9 cellular contexts compared by ENCODE assay signal in genomic region chr19:52691215-52691610, GRCh38. TPM values are rescaled to one million over a fixed set of nuclear protein-coding genes. Genes with fewer than 3 reads are reported as not detected.
DNase-seq lines count a peak whose midpoint lies in the region; ATAC-seq and TF ChIP-seq lines count a peak whose summit lies in the region.
"Had no signal": no experiment of that assay in that cellular context is flagged by ENCODE, and none has a peak within 500 bp of the region (broad histone marks: within the 10 kb centered on the region; RNA-seq: fewer than 3 reads in every experiment).

No MANE protein-coding gene starts in this region.

- 51% methylated on average over 15 of the region's 15 CpGs for WGBS in esophagus muscularis mucosa
- 56% methylated on average over 15 of the region's 15 CpGs for WGBS in prostate gland

- no peaks in the 10 kb centered on the region for H3K9me3 ChIP-seq in DND-41 (ENCODE audit: insufficient read depth, low read length, severe bottlenecking)
- H3K9me3 ChIP-seq in SU-DHL-6 (ENCODE audit: insufficient read depth, low read length) = no peaks in the 10 kb centered on the region
- H3K9me3 ChIP-seq in esophagus muscularis mucosa = no peaks in the 10 kb centered on the region
- no peaks in the 10 kb centered on the region for H3K9me3 ChIP-seq in prostate gland

- H3K27me3 ChIP-seq in DND-41 (ENCODE audit: insufficient read depth, low read length, poor library complexity) (no peaks in the 10 kb centered on the region), SU-DHL-6 (ENCODE audit: low read length) (no peaks in the 10 kb centered on the region), esophagus muscularis mucosa (no peaks in the 10 kb centered on the region), prostate gland (replicated peaks; ENCODE audit: insufficient read depth) (no peaks in the 10 kb centered on the region)

- TF ChIP-seq CTCF in DND-41 (IDR thresholded peaks at IDR 0.05; ENCODE audit: borderline replicate concordance, extremely low read depth, low read length, poor library complexity, severe bottlenecking) (no peak), SU-DHL-6 (IDR thresholded peaks at IDR 0.05; ENCODE audit: insufficient read depth, low read length, poor library complexity, severe bottlenecking) (no peak), esophagus muscularis mucosa (IDR thresholded peaks at IDR 0.05) (no peak), prostate gland (IDR thresholded peaks at IDR 0.05) (no peak)

- H3K4me2 ChIP-seq in DND-41 (ENCODE audit: insufficient read depth, low read length) (peak overlapping the region; percentile 74), SU-DHL-6 (ENCODE audit: low read depth, low read length, poor library complexity, severe bottlenecking) (peak overlapping the region; percentile 85)

- in situ Hi-C loops in ACHN (cut with HindIII; ENCODE audit: low pct_ligation_motif_present, low pct_unique_long_range_greater_than_20kb, low sequenced_read_pairs) = no loop called here

- H4K20me1 ChIP-seq in DND-41 (ENCODE audit: insufficient read depth, low read length) = peaks cover 11% of the 10 kb centered on the region; the same call in 1 of the 2 replicates
- no peaks in the 10 kb centered on the region for H4K20me1 ChIP-seq in SU-DHL-6 (ENCODE audit: low read depth, low read length)

- peaks cover 14% of the 10 kb centered on the region; the same call in 1 of the 2 replicates for H3F3A ChIP-seq in SU-DHL-6 (ENCODE audit: insufficient read depth)

- H3K4me1 ChIP-seq in DND-41 (ENCODE audit: insufficient read depth, low read length) (peaks cover 43% of the 10 kb centered on the region), esophagus muscularis mucosa (peaks cover 12 to 43% (median 35%) of the 10 kb centered on the region in 4 donors), prostate gland (replicated peaks) (no peaks in the 10 kb centered on the region)

- intact Hi-C loops in esophagus muscularis mucosa (cut with DNase I) (loop anchor here (2.0 to 5.0 kb wide), 3 partner anchors 41 to 164 kb away; partner anchors contain the start of genes ZNF808 and ZNF83), prostate gland (cut with DNase I) (loop anchor here (2.0 to 5.0 kb wide), 3 partner anchors 44 to 89 kb away; partner anchors contain the start of genes ZNF611 and ZNF83)

- TF ChIP-seq EP300 in esophagus muscularis mucosa (IDR thresholded peaks at IDR 0.05) = no peak

- H3K36me3 ChIP-seq in DND-41 (ENCODE audit: insufficient read depth, low read length) (peaks cover 4% of the 10 kb centered on the region; the same call in 1 of the 2 replicates), SU-DHL-6 (ENCODE audit: low read length) (no peaks in the 10 kb centered on the region), esophagus muscularis mucosa (no peaks in the 10 kb centered on the region), prostate gland (no peaks in the 10 kb centered on the region)

- ATAC-seq in DND-41 (ENCODE audit: insufficient read depth, low read depth) (no peak), HG03442 (IDR thresholded peaks at IDR 0.05; ENCODE audit: unreplicated experiment) (no peak)

- H3K9me2 ChIP-seq in SU-DHL-6 (replicated peaks; ENCODE audit: insufficient read depth, low read length) = no peaks in the 10 kb centered on the region

- H2AFZ ChIP-seq in DND-41 (ENCODE audit: low read depth, low read length) (peak overlapping the region; percentile 89), SU-DHL-6 (ENCODE audit: low read depth, low read length, severe bottlenecking) (peak overlapping the region; percentile 85)

- DNase-seq in DND-41 (no peak), esophagus muscularis mucosa (ENCODE audit: extremely low spot score) (no peak), prostate gland (ENCODE audit: low spot score) (no peak), NCI-H526 (lab: John Stamatoyannopoulos, UW) (no peak), T1000 (lab: John Stamatoyannopoulos, UW) (no peak), ACHN (no peak)
- DNase-seq: NCI-H774 had no signal

- H3K4me3 ChIP-seq in DND-41 (ENCODE audit: low read depth in 1 of 2, low read length in 2 of 2) = peak overlapping the region in 1 of 2 experiments; percentile 60; a peak in 2 of 4 replicates
- no peak overlapping the region for H3K4me3 ChIP-seq in SU-DHL-6 (ENCODE audit: insufficient read depth, low read length, poor library complexity, severe bottlenecking)
- peak overlapping the region; percentile 64 to 82 (median 68) for H3K4me3 ChIP-seq in esophagus muscularis mucosa
- peak overlapping the region; percentile 40 to 53 for H3K4me3 ChIP-seq in prostate gland

- no peak for TF ChIP-seq POLR2A in esophagus muscularis mucosa (IDR thresholded peaks at IDR 0.05; ENCODE audit: low read depth)
- TF ChIP-seq POLR2A in prostate gland (IDR thresholded peaks at IDR 0.05) = no peak

- H3K79me2 ChIP-seq in DND-41 (ENCODE audit: insufficient read depth, low read length) = peaks cover 37% of the 10 kb centered on the region
- peaks cover 36% of the 10 kb centered on the region for H3K79me2 ChIP-seq in SU-DHL-6 (ENCODE audit: insufficient read depth, low read length)

- H3K9ac ChIP-seq in DND-41 (ENCODE audit: low read depth, low read length) = peak overlapping the region; percentile 61
- H3K9ac ChIP-seq in SU-DHL-6 (ENCODE audit: low read length) = peak overlapping the region; percentile 96

- peak overlapping the region; percentile 95 for H3K27ac ChIP-seq in DND-41 (ENCODE audit: low read length)
- no peak overlapping the region for H3K27ac ChIP-seq in SU-DHL-6 (ENCODE audit: low read depth, low read length)
- peak overlapping the region; percentile 85 to 94 (median 93) for H3K27ac ChIP-seq in esophagus muscularis mucosa (replicated peaks in 1 of 4)
- H3K27ac ChIP-seq in prostate gland = peak overlapping the region; percentile 92 to 93

RNA-seq across cellular contexts. Expression of gene ZNF611, which starts 43.6 kb away (rescaled TPM):
- total RNA-seq in esophagus muscularis mucosa (1 to 10 TPM; 7.3 to 9.6 (median 7.6) TPM), prostate gland (10 to 100 TPM; 12.0 to 15.3 TPM)

RNA-seq across cellular contexts. Expression of gene ZNF83, which starts 53.1 kb away (rescaled TPM):
- total RNA-seq in esophagus muscularis mucosa (10 to 100 TPM; 29.7 to 55.6 (median 34.1) TPM), prostate gland (10 to 100 TPM; 36.3 to 62.1 TPM)
